ENCODE assay signal across 9 cellular contexts in genomic region chr10:104308439-104308903, GRCh38. TPM values are rescaled to one million over a fixed set of nuclear protein-coding genes. Genes with fewer than 3 reads are reported as not detected.
DNase-seq lines count a peak whose midpoint lies in the region; ATAC-seq, FAIRE-seq and TF ChIP-seq lines count a peak whose summit lies in the region.
"Had no signal": no experiment of that assay in that cellular context is flagged by ENCODE, and none has a peak within 500 bp of the region (broad histone marks: within the 10 kb centered on the region; RNA-seq: fewer than 3 reads in every experiment).

No MANE protein-coding gene starts in this region.

- no peak overlapping the region for H3K56ac ChIP-seq in mesendoderm (ENCODE audit: low read length)

- H3K36me3 ChIP-seq in heart right ventricle (peaks cover 0 to 47% (median 4%) of the 10 kb centered on the region in 9 donors), mesendoderm (ENCODE audit: control insufficient read depth, insufficient read depth, low read length) (peaks cover 4% of the 10 kb centered on the region)

- H3K4me1 ChIP-seq in heart right ventricle (peaks cover 25 to 100% (median 75%) of the 10 kb centered on the region in 9 donors), mesendoderm (ENCODE audit: control insufficient read depth, low read depth, low read length) (no peaks in the 10 kb centered on the region)

- intact Hi-C loops in heart right ventricle (cut with DNase I) (loop anchor here in 4 of 10 donors (5.0 kb wide), 2 partner anchors 34 to 39 kb away; no protein-coding TSS in a partner anchor), left cardiac atrium (cut with DNase I) (no loop called here)

- peaks cover 6% of the 10 kb centered on the region for H3K27me3 Mint-ChIP-seq in T-helper 1 cell treated with Interleukin-12 subunit alpha and Interleukin-12 subunit beta and Interleukin-4 antibody, amounts not matched to agents 30 μg/mL and 1 μg/mL, for 36 hours (ENCODE audit: low read depth)

- H3K4me3 Mint-ChIP-seq in T-helper 1 cell treated with Interleukin-12 subunit alpha and Interleukin-12 subunit beta and Interleukin-4 antibody, amounts not matched to agents 30 μg/mL and 1 μg/mL, for 36 hours: peak overlapping the region; percentile 66

- H3K79me1 ChIP-seq in mesendoderm (ENCODE audit: low read length): peaks cover 19% of the 10 kb centered on the region

- ATAC-seq in heart right ventricle: no peak
- ATAC-seq in left cardiac atrium: no peak
- ATAC-seq in HG02678 (IDR thresholded peaks at IDR 0.05; ENCODE audit: unreplicated experiment): peak; percentile 84

- H4K8ac ChIP-seq in mesendoderm (ENCODE audit: low read depth, low read length): no peak overlapping the region

- H2BK5ac ChIP-seq in mesendoderm (ENCODE audit: low read length): no peak overlapping the region

- peak overlapping the region; percentile 77 for H3K27ac Mint-ChIP-seq in T-helper 1 cell treated with Interleukin-12 subunit alpha and Interleukin-12 subunit beta and Interleukin-4 antibody, amounts not matched to agents 30 μg/mL and 1 μg/mL, for 36 hours

- no peak overlapping the region for H2BK15ac ChIP-seq in mesendoderm (replicated peaks; ENCODE audit: low read depth)

- H2AK5ac ChIP-seq in mesendoderm (ENCODE audit: low read length): no peak overlapping the region

- DNase-seq in heart right ventricle (no peak), left cardiac atrium (no peak), urothelium cell line (ENCODE audit: low spot score) (no peak), mesendoderm (no peak), HK-2 (ENCODE audit: unreplicated experiment) (no peak)
- peak; percentile 12 for DNase-seq in stimulated activated naive CD4-positive, alpha-beta T cell treated with Interleukin-2 at 50 U/mL for 16 hours (lab: John Stamatoyannopoulos, UW)
- DNase-seq: SW 1271 had no signal

- no peak overlapping the region for H4K5ac ChIP-seq in mesendoderm (ENCODE audit: low read length)

- WGBS in heart right ventricle, 2 donors: 77 to 83% methylated on average over 4 of the region's 4 CpGs
- no CpG with 5 or more reads among the region's 4 CpGs for WGBS in mesendoderm (ENCODE audit: extremely low coverage, insufficient coverage, low lambda C conversion rate)

- no peak overlapping the region for H3K4me2 ChIP-seq in mesendoderm (ENCODE audit: low read length)

- H3K27me3 ChIP-seq in heart right ventricle (no peaks in the 10 kb centered on the region), mesendoderm (ENCODE audit: insufficient read depth, low read length, poor library complexity) (no peaks in the 10 kb centered on the region)

- H3K18ac ChIP-seq in mesendoderm (ENCODE audit: low read length): no peak overlapping the region

- no peak overlapping the region for H3K4ac ChIP-seq in mesendoderm (ENCODE audit: low read depth, low read length)

- no peak overlapping the region for H2BK120ac ChIP-seq in mesendoderm (ENCODE audit: low read depth, low read length)

- peaks cover 26% of the 10 kb centered on the region for H3K36me3 Mint-ChIP-seq in T-helper 1 cell treated with Interleukin-12 subunit alpha and Interleukin-12 subunit beta and Interleukin-4 antibody, amounts not matched to agents 30 μg/mL and 1 μg/mL, for 36 hours (ENCODE audit: low read depth)

- FAIRE-seq in urothelium cell line (lab: Jason Lieb, UNC): no peak

- no peaks in the 10 kb centered on the region for H3K9me3 Mint-ChIP-seq in T-helper 1 cell treated with Interleukin-12 subunit alpha and Interleukin-12 subunit beta and Interleukin-4 antibody, amounts not matched to agents 30 μg/mL and 1 μg/mL, for 36 hours

- no peaks in the 10 kb centered on the region for H3K9me3 ChIP-seq in heart right ventricle

- no peak overlapping the region for H3K4me3 ChIP-seq in heart right ventricle
- no peak overlapping the region for H3K4me3 ChIP-seq in mesendoderm (ENCODE audit: low read length)

- H3K23ac ChIP-seq in mesendoderm (ENCODE audit: low read length): no peak overlapping the region

- H3K79me2 ChIP-seq in mesendoderm (ENCODE audit: control insufficient read depth, insufficient read depth, low read length): peaks cover 3% of the 10 kb centered on the region

- H3K27ac ChIP-seq in heart right ventricle (peak overlapping the region in 8 of 10 donors; percentile 8 to 95 (median 86)), mesendoderm (ENCODE audit: low read depth, low read length) (no peak overlapping the region)

- H3K9ac ChIP-seq in mesendoderm (ENCODE audit: low read length): no peak overlapping the region

- H3K4me1 Mint-ChIP-seq in T-helper 1 cell treated with Interleukin-12 subunit alpha and Interleukin-12 subunit beta and Interleukin-4 antibody, amounts not matched to agents 30 μg/mL and 1 μg/mL, for 36 hours (ENCODE audit: low read depth): peaks cover 58% of the 10 kb centered on the region

- TF ChIP-seq CTCF in heart right ventricle (IDR thresholded peaks at IDR 0.05): no peak

RNA-seq across cellular contexts. Expression of gene ITPRIP, which starts 29.8 kb away (rescaled TPM):
- 10 to 100 TPM; 18.6 to 87.2 (median 35.9) TPM for total RNA-seq in heart right ventricle
- 10 to 100 TPM; 17.5 to 41.6 TPM for polyA plus RNA-seq in heart right ventricle
- total RNA-seq in left cardiac atrium: 10 to 100 TPM; 45.4 to 90.7 TPM
- 22.8 TPM for polyA plus RNA-seq in mesendoderm (2013, experiment 1 of 2)
- polyA plus RNA-seq in mesendoderm (2013, experiment 2 of 2): 22.4 TPM

RNA-seq across cellular contexts. Expression of gene GSTO2, which starts 39.5 kb away (rescaled TPM):
- total RNA-seq in heart right ventricle (1 to 10 TPM in 4 of 10 donors, under 1 TPM in 6; 0.57 to 1.6 (median 0.97) TPM), left cardiac atrium (under 1 TPM; 0.82 to 0.92 TPM)
- polyA plus RNA-seq in heart right ventricle: under 1 TPM; 0.25 to 0.51 TPM
- 13.4 TPM for polyA plus RNA-seq in mesendoderm (2013, experiment 1 of 2)
- 11.0 TPM for polyA plus RNA-seq in mesendoderm (2013, experiment 2 of 2)

RNA-seq across cellular contexts. Expression of gene CFAP58, which starts 45.2 kb away (rescaled TPM):
- 1 to 10 TPM; 1.3 to 5.8 (median 3.0) TPM for total RNA-seq in heart right ventricle
- polyA plus RNA-seq in heart right ventricle: 1 to 10 TPM in 1 of 2 donors, under 1 TPM in 1; 0.58 to 3.6 TPM
- 1 to 10 TPM; 2.4 to 3.8 TPM for total RNA-seq in left cardiac atrium
- polyA plus RNA-seq in mesendoderm (2013, experiment 1 of 2): 1.0 TPM
- polyA plus RNA-seq in mesendoderm (2013, experiment 2 of 2): 0.85 TPM

RNA-seq across cellular contexts. Expression of gene GSTO1, which starts 53.8 kb away (rescaled TPM):
- total RNA-seq in heart right ventricle (100 to 1,000 TPM; 161 to 372 (median 220) TPM), left cardiac atrium (100 to 1,000 TPM; 134 to 255 TPM)
- polyA plus RNA-seq in heart right ventricle: 100 to 1,000 TPM; 339 to 570 TPM
- polyA plus RNA-seq in mesendoderm (2013, experiment 1 of 2): 261 TPM
- 257 TPM for polyA plus RNA-seq in mesendoderm (2013, experiment 2 of 2)
